ENCODE assay signal across 1 cellular context in genomic region chr22:29310065-29310862, GRCh38.
TF ChIP-seq lines count a peak whose summit lies in the region.

No MANE protein-coding gene starts in this region.

TF ChIP-seq in K562, 482 proteins besides CTCF, POLR2A, EP300 and RAD21 (continued from another document):
- TF ChIP-seq USF1 (CRISPR knock-in tag; IDR thresholded peaks at IDR 0.05) (peak; percentile 30; the same call in 1 of the 2 replicates), GTF2B (IDR thresholded peaks at IDR 0.05; ENCODE audit: extremely low read depth, insufficient read length) (no peak), HDAC8 (tag; IDR thresholded peaks at IDR 0.05) (no peak)
